Comparison of ENCODE assay signal across 20 cellular contexts in the genomic region with DNA sequence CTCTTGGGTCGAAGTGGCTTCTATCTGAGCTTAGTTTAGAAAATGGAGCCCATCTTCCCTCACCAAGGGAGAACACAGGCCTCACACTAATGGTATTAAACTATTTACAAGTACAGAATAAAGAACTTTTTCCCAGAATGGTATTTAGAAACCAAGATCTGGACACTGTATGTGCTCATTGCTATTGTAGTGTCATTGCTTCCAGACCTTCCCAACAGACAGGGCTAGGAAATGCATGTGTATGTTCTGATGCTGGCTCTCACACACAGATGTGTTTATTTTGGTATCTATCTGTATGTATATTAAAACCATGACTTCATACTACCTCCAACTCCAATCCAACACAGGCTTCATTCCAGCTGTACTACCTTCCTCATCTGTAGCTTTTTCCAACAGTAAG. TPM values are rescaled to one million over a fixed set of nuclear protein-coding genes. Genes with fewer than 3 reads are reported as not detected.
A peak's percentile ranks its signal among the peaks of the same experiment; 100 is the strongest.
DNase-seq lines count a peak whose midpoint lies in the region; ATAC-seq, FAIRE-seq and TF ChIP-seq lines count a peak whose summit lies in the region.
"Had no signal": no experiment of that assay in that cellular context is flagged by ENCODE, and none has a peak within 500 bp of the region (broad histone marks: within the 10 kb centered on the region; RNA-seq: fewer than 3 reads in every experiment).

No MANE protein-coding gene starts in this region.

- no peak overlapping the region for H2AFZ ChIP-seq in HepG2 (ENCODE audit: low read length)
- H2AFZ ChIP-seq in OCI-LY7 (ENCODE audit: low read length) = no peak overlapping the region
- H2AFZ ChIP-seq: GM23338 had no signal

- no peak overlapping the region for H3K4me2 ChIP-seq in HepG2 (ENCODE audit: low read depth, low read length)
- no peak overlapping the region for H3K4me2 ChIP-seq in OCI-LY7 (ENCODE audit: low read length)
- H3K4me2 ChIP-seq: GM23338 had no signal

- H3K9me3 ChIP-seq in HepG2 (ENCODE audit: low read length) (peaks cover 8% of the 10 kb centered on the region; the same call in 1 of the 2 replicates), right lobe of liver (no peaks in the 10 kb centered on the region), OCI-LY7 (ENCODE audit: low read length) (no peaks in the 10 kb centered on the region), prostate gland (no peaks in the 10 kb centered on the region)
- H3K9me3 ChIP-seq: SJSA1 had no signal

- no peaks in the 10 kb centered on the region for H3K9me3 Mint-ChIP-seq in stimulated activated effector memory CD8-positive, alpha-beta T cell treated with anti-CD3 and anti-CD28 coated beads, Interleukin-12 subunit alpha, Interleukin-12 subunit beta, amount 100 ng/mL, for 72 hours

- intact Hi-C loops in HepG2 (cut with micrococcal nuclease; ENCODE audit: unreplicated experiment) = no loop called here
- intact Hi-C loops in right lobe of liver (cut with DNase I) = no loop called here
- intact Hi-C loops in OCI-LY7 (cut with micrococcal nuclease; ENCODE audit: unreplicated experiment) = no loop called here
- intact Hi-C loops in prostate gland (cut with DNase I) = no loop called here

- no peaks in the 10 kb centered on the region for H3K9me2 ChIP-seq in OCI-LY7 (ENCODE audit: insufficient read depth, low read length)

- H3K4me3 ChIP-seq in HepG2 (replicated peaks in 1 of 3; ENCODE audit: insufficient read depth in 1 of 3, low read depth in 2 of 3, low read length in 3 of 3) (no peak overlapping the region), right lobe of liver (no peak overlapping the region), OCI-LY7 (ENCODE audit: low read depth, low read length, poor library complexity, severe bottlenecking) (no peak overlapping the region), prostate gland (no peak overlapping the region)
- H3K4me3 ChIP-seq: GM23338, SJSA1 had no signal

- TF ChIP-seq RAD21 in HepG2 (CRISPR knock-in tag; IDR thresholded peaks at IDR 0.05) = no peak

- POLR2A ChIA-PET in HepG2 (lab: Yijun Ruan, JAX) = interaction anchor here (1.6 to 12.2 kb wide), 3 partner anchors 8 to 1586 kb away, joined by 3 to 298 read pairs (median 35); a partner anchor contains a TSS
- POLR2A ChIA-PET in OCI-LY7 (lab: Charles Lee) = interaction anchor here (1.8 kb wide), 1 partner anchor 9 kb away, joined by 6 read pairs; no protein-coding TSS in a partner anchor

- 97% methylated on average over 1 of the region's 1 CpG for WGBS in HepG2 (ENCODE audit: low lambda C conversion rate)
- 88% methylated on average over 1 of the region's 1 CpG for WGBS in right lobe of liver (ENCODE audit: insufficient coverage, low coverage, low lambda C conversion rate, missing lambda C conversion rate)
- WGBS in prostate gland = 100% methylated on average over 1 of the region's 1 CpG

- TF ChIP-seq CTCF in HepG2 (CRISPR knock-in tag; IDR thresholded peaks at IDR 0.05) (no peak), right lobe of liver (IDR thresholded peaks at IDR 0.05) (no peak), OCI-LY7 (conservative IDR thresholded peaks at IDR 0.05; ENCODE audit: low read length) (no peak), prostate gland (IDR thresholded peaks at IDR 0.05) (no peak)

- CTCF ChIA-PET in HepG2 (lab: Yijun Ruan, JAX; ENCODE audit: low intra/inter-chr PET ratio, low total read pairs) = no interaction called here
- CTCF ChIA-PET in OCI-LY7 (lab: Charles Lee; ENCODE audit: unreplicated experiment) = no interaction called here

- no peak overlapping the region for H3K27ac ChIP-seq in HepG2 (ENCODE audit: extremely low read length, insufficient read depth, low read length)
- H3K27ac ChIP-seq in right lobe of liver = no peak overlapping the region
- no peak overlapping the region for H3K27ac ChIP-seq in OCI-LY7 (ENCODE audit: low read depth, low read length, poor library complexity, severe bottlenecking)
- no peak overlapping the region for H3K27ac ChIP-seq in prostate gland
- H3K27ac ChIP-seq: SJSA1 had no signal

- H3K36me3 ChIP-seq in HepG2 (replicated peaks in 1 of 2; ENCODE audit: control insufficient read depth in 1 of 2, insufficient read depth in 2 of 2, low read length in 2 of 2) (peaks cover 15 to 37% of the 10 kb centered on the region in 2 experiments), right lobe of liver (peaks cover 0 to 18% (median 2%) of the 10 kb centered on the region in 4 donors), OCI-LY7 (ENCODE audit: insufficient read depth, low read length) (peaks cover 66% of the 10 kb centered on the region), prostate gland (peaks cover 5 to 11% of the 10 kb centered on the region in 2 donors)

- H3K4me1 ChIP-seq in HepG2 (ENCODE audit: insufficient read depth, low read length) = no peaks in the 10 kb centered on the region
- no peaks in the 10 kb centered on the region for H3K4me1 ChIP-seq in right lobe of liver
- no peaks in the 10 kb centered on the region for H3K4me1 ChIP-seq in OCI-LY7 (ENCODE audit: insufficient read depth, low read length, poor library complexity, severe bottlenecking)
- no peaks in the 10 kb centered on the region for H3K4me1 ChIP-seq in prostate gland (replicated peaks)

- H3K9ac ChIP-seq in HepG2 (ENCODE audit: insufficient read depth, low read depth, low read length) = no peak overlapping the region

- H4K20me1 ChIP-seq in HepG2 (ENCODE audit: insufficient read depth, low read length) = no peaks in the 10 kb centered on the region
- H4K20me1 ChIP-seq in OCI-LY7 (ENCODE audit: insufficient read depth, low read length) = no peaks in the 10 kb centered on the region

- FAIRE-seq in HepG2 (lab: Jason Lieb, UNC) = no peak
- FAIRE-seq: D721Med, G401.6, HTR-8/SVneo had no signal

- in situ Hi-C loops in HepG2 (cut with HindIII; ENCODE audit: extremely low pct_ligation_motif_present, low pct_unique_long_range_greater_than_20kb) = loop anchor here (25.0 kb wide), 1 partner anchor 1592 kb away; no protein-coding TSS in a partner anchor

- no peak for TF ChIP-seq EP300 in HepG2 (IDR thresholded peaks at IDR 0.05; ENCODE audit: low read depth in 2 of 2, low read length in 2 of 2)
- TF ChIP-seq EP300 in HepG2 (CRISPR knock-in tag; IDR thresholded peaks at IDR 0.05; ENCODE audit: borderline replicate concordance) = no peak

- H3K79me2 ChIP-seq in HepG2 (ENCODE audit: insufficient read depth, low read length) = no peaks in the 10 kb centered on the region
- no peaks in the 10 kb centered on the region for H3K79me2 ChIP-seq in OCI-LY7 (ENCODE audit: insufficient read depth, low read depth, low read length)

- H3K36me3 Mint-ChIP-seq in stimulated activated effector memory CD8-positive, alpha-beta T cell treated with anti-CD3 and anti-CD28 coated beads, Interleukin-12 subunit alpha, Interleukin-12 subunit beta, amount 100 ng/mL, for 72 hours = peaks cover 86% of the 10 kb centered on the region

- H3K27me3 ChIP-seq in HepG2 (ENCODE audit: control insufficient read depth in 1 of 2, insufficient read depth in 2 of 2, low read length in 2 of 2) = no peaks in the 10 kb centered on the region
- no peaks in the 10 kb centered on the region for H3K27me3 ChIP-seq in right lobe of liver
- no peaks in the 10 kb centered on the region for H3K27me3 ChIP-seq in prostate gland (replicated peaks; ENCODE audit: insufficient read depth)
- H3K27me3 ChIP-seq: SJSA1 had no signal

- DNase-seq in HepG2 (ENCODE audit: low spot score) (no peak), right lobe of liver (no peak), OCI-LY7 (ENCODE audit: low spot score) (no peak), prostate gland (ENCODE audit: low spot score) (no peak)
- no peak for DNase-seq in stimulated activated effector memory CD8-positive, alpha-beta T cell treated with anti-CD3 and anti-CD28 coated beads, Interleukin-12 subunit alpha, Interleukin-12 subunit beta, amount 100 ng/mL, for 72 hours (ENCODE audit: low spot score in 2 of 2)
- no peak for DNase-seq in activated CD8-positive, alpha-beta memory T cell treated with anti-CD3 and anti-CD28 coated beads for 24 hours
- DNase-seq: CD4-positive, alpha-beta memory T cell; DMS79 treated with DMSO at 0.1 percent for 48 hours; KG1; NCI-H1092; NCI-H1694; NCI-H345; NCI-H526 treated with DMSO at 0.1 percent for 48 hours had no signal

- ATAC-seq in HepG2 = no peak
- no peak for ATAC-seq in right lobe of liver
- ATAC-seq in stimulated activated effector memory CD8-positive, alpha-beta T cell treated with anti-CD3 and anti-CD28 coated beads, Interleukin-12 subunit alpha, Interleukin-12 subunit beta, amount 100 ng/mL, for 72 hours = no peak
- ATAC-seq: GM23338 had no signal

- peaks cover 38% of the 10 kb centered on the region for H3K4me1 Mint-ChIP-seq in stimulated activated effector memory CD8-positive, alpha-beta T cell treated with anti-CD3 and anti-CD28 coated beads, Interleukin-12 subunit alpha, Interleukin-12 subunit beta, amount 100 ng/mL, for 72 hours
- H3K4me1 Mint-ChIP-seq: GM23338 had no signal

- no TSS peak for BruUV-seq in HepG2 (replicated peaks; lab: Mats Ljungman, UMichigan)
- TSS peak; percentile 57 for BruUV-seq in OCI-LY7 (replicated peaks; lab: Mats Ljungman, UMichigan)

- peak overlapping the region; percentile 89 for H3K27ac Mint-ChIP-seq in stimulated activated effector memory CD8-positive, alpha-beta T cell treated with anti-CD3 and anti-CD28 coated beads, Interleukin-12 subunit alpha, Interleukin-12 subunit beta, amount 100 ng/mL, for 72 hours
- H3K27ac Mint-ChIP-seq: GM23338 had no signal

- peak overlapping the region; percentile 6 for H3K4me3 Mint-ChIP-seq in stimulated activated effector memory CD8-positive, alpha-beta T cell treated with anti-CD3 and anti-CD28 coated beads, Interleukin-12 subunit alpha, Interleukin-12 subunit beta, amount 100 ng/mL, for 72 hours
- H3K4me3 Mint-ChIP-seq: CD4-positive, alpha-beta memory T cell; GM23338 had no signal

- TF ChIP-seq POLR2A in HepG2 (IDR thresholded peaks at IDR 0.05; ENCODE audit: insufficient read depth in 1 of 2, low read depth in 2 of 2, low read length in 2 of 2) = peak in 1 of 2 experiments; percentile 14; a peak in 1 of 4 replicates
- TF ChIP-seq POLR2A in right lobe of liver (IDR thresholded peaks at IDR 0.05) = no peak
- no peak for TF ChIP-seq POLR2A in prostate gland (IDR thresholded peaks at IDR 0.05)

RNA-seq across cellular contexts. Expression of a gene that starts 8.0 kb away (rescaled TPM):
- total RNA-seq in HepG2 (2016; rRNA removed; fragmentation: Illumina TruSeq; extraction: Trizol) (453 and 457 TPM in 2 replicates), right lobe of liver (100 to 1,000 TPM; 153 to 318 (median 197) TPM), OCI-LY7 (2022) (156 and 171 TPM in 2 replicates), prostate gland (100 to 1,000 TPM; 363 to 469 TPM)
- total RNA-seq in HepG2 (2016; cell fraction: cytosol; rRNA removed; fragmentation: Illumina TruSeq; extraction: Trizol; ENCODE audit: low read depth) = 171 and 178 TPM in 2 replicates
- 461 and 544 TPM in 2 replicates for total RNA-seq in HepG2 (2016; cell fraction: insoluble cytoplasmic fraction; rRNA removed; fragmentation: Illumina TruSeq; extraction: Trizol)
- 139 and 150 TPM in 2 replicates for total RNA-seq in HepG2 (2016; cell fraction: membrane; rRNA removed; fragmentation: Illumina TruSeq; extraction: Trizol)
- 157 and 190 TPM in 2 replicates for total RNA-seq in HepG2 (2016; cell fraction: nucleus; rRNA removed; fragmentation: Illumina TruSeq; extraction: Trizol)
- polyA plus RNA-seq in HepG2 (2011; rRNA removed) = 440 and 536 TPM in 2 replicates
- 532 and 716 TPM in 2 replicates for polyA plus RNA-seq in HepG2 (2011; cell fraction: cytosol; rRNA removed)
- polyA plus RNA-seq in HepG2 (2011; cell fraction: nucleus; rRNA removed) = 231 and 254 TPM in 2 replicates
- 249 and 275 TPM in 2 replicates for polyA plus RNA-seq in HepG2 (2012)
- polyA plus RNA-seq in HepG2 (2016; cell fraction: cytosol; fragmentation: Illumina TruSeq; extraction: Trizol; ENCODE audit: low read depth) = 152 and 159 TPM in 2 replicates
- 356 and 383 TPM in 2 replicates for polyA plus RNA-seq in HepG2 (2016; cell fraction: insoluble cytoplasmic fraction; fragmentation: Illumina TruSeq; extraction: Trizol; ENCODE audit: low read depth)
- 107 and 113 TPM in 2 replicates for polyA plus RNA-seq in HepG2 (2016; cell fraction: membrane; fragmentation: Illumina TruSeq; extraction: Trizol; ENCODE audit: low read depth)
- 248 and 261 TPM in 2 replicates for polyA plus RNA-seq in HepG2 (2016; cell fraction: nucleus; fragmentation: Illumina TruSeq; extraction: Trizol; ENCODE audit: insufficient read depth, low read depth)
- 67.4 and 92.1 TPM in 2 replicates for polyA minus RNA-seq in HepG2 (2011; rRNA and poly(A)+ RNA removed; ENCODE audit: low replicate concordance)
- polyA minus RNA-seq in HepG2 (2011; cell fraction: cytosol; rRNA and poly(A)+ RNA removed) = 75.3 and 98.0 TPM in 2 replicates
- 53.7 and 62.3 TPM in 2 replicates for polyA minus RNA-seq in HepG2 (2011; cell fraction: nucleus; rRNA and poly(A)+ RNA removed)
- 237 and 276 TPM in 2 replicates for total RNA-seq in OCI-LY7 (2014; rRNA removed; shearing (Covaris generic))

RNA-seq across cellular contexts. Expression of a gene that starts 10.0 kb away (rescaled TPM):
- total RNA-seq in HepG2 (2016; rRNA removed; fragmentation: Illumina TruSeq; extraction: Trizol) (59.9 and 76.7 TPM in 2 replicates), right lobe of liver (10 to 100 TPM; 32.3 to 44.4 (median 35.1) TPM), OCI-LY7 (2022) (68.2 and 69.7 TPM in 2 replicates), prostate gland (100 to 1,000 TPM in 1 of 2 donors, 10 to 100 TPM in 1; 80.5 to 102 TPM)
- 70.2 and 78.4 TPM in 2 replicates for total RNA-seq in HepG2 (2016; cell fraction: cytosol; rRNA removed; fragmentation: Illumina TruSeq; extraction: Trizol; ENCODE audit: low read depth)
- 55.1 and 78.5 TPM in 2 replicates for total RNA-seq in HepG2 (2016; cell fraction: insoluble cytoplasmic fraction; rRNA removed; fragmentation: Illumina TruSeq; extraction: Trizol)
- total RNA-seq in HepG2 (2016; cell fraction: membrane; rRNA removed; fragmentation: Illumina TruSeq; extraction: Trizol) = 130 and 146 TPM in 2 replicates
- total RNA-seq in HepG2 (2016; cell fraction: nucleus; rRNA removed; fragmentation: Illumina TruSeq; extraction: Trizol) = 55.2 and 70.0 TPM in 2 replicates
- 61.7 and 77.6 TPM in 2 replicates for polyA plus RNA-seq in HepG2 (2011; rRNA removed)
- polyA plus RNA-seq in HepG2 (2011; cell fraction: cytosol; rRNA removed) = 55.9 and 77.2 TPM in 2 replicates
- 251 and 257 TPM in 2 replicates for polyA plus RNA-seq in HepG2 (2011; cell fraction: nucleus; rRNA removed)
- polyA plus RNA-seq in HepG2 (2012) = 53.7 and 58.6 TPM in 2 replicates
- 74.0 and 88.4 TPM in 2 replicates for polyA plus RNA-seq in HepG2 (2016; cell fraction: cytosol; fragmentation: Illumina TruSeq; extraction: Trizol; ENCODE audit: low read depth)
- 55.8 and 66.7 TPM in 2 replicates for polyA plus RNA-seq in HepG2 (2016; cell fraction: insoluble cytoplasmic fraction; fragmentation: Illumina TruSeq; extraction: Trizol; ENCODE audit: low read depth)
- polyA plus RNA-seq in HepG2 (2016; cell fraction: membrane; fragmentation: Illumina TruSeq; extraction: Trizol; ENCODE audit: low read depth) = 105 and 114 TPM in 2 replicates
- polyA plus RNA-seq in HepG2 (2016; cell fraction: nucleus; fragmentation: Illumina TruSeq; extraction: Trizol; ENCODE audit: insufficient read depth, low read depth) = 103 and 116 TPM in 2 replicates
- 87.1 and 132 TPM in 2 replicates for polyA minus RNA-seq in HepG2 (2011; rRNA and poly(A)+ RNA removed; ENCODE audit: low replicate concordance)
- 28.5 and 31.1 TPM in 2 replicates for polyA minus RNA-seq in HepG2 (2011; cell fraction: cytosol; rRNA and poly(A)+ RNA removed)
- polyA minus RNA-seq in HepG2 (2011; cell fraction: nucleus; rRNA and poly(A)+ RNA removed) = 72.0 and 76.6 TPM in 2 replicates
- total RNA-seq in OCI-LY7 (2014; rRNA removed; shearing (Covaris generic)) = 67.8 and 71.2 TPM in 2 replicates

RNA-seq across cellular contexts. Expression of a gene that starts 15.6 kb away (rescaled TPM):
- 1.5 and 4.9 TPM in 2 replicates for total RNA-seq in HepG2 (2016; rRNA removed; fragmentation: Illumina TruSeq; extraction: Trizol)
- total RNA-seq in HepG2 (2016; cell fraction: cytosol; rRNA removed; fragmentation: Illumina TruSeq; extraction: Trizol; ENCODE audit: low read depth) = 1.7 and 3.6 TPM in 2 replicates
- 1.2 and 6.7 TPM in 2 replicates for total RNA-seq in HepG2 (2016; cell fraction: insoluble cytoplasmic fraction; rRNA removed; fragmentation: Illumina TruSeq; extraction: Trizol)
- total RNA-seq in HepG2 (2016; cell fraction: membrane; rRNA removed; fragmentation: Illumina TruSeq; extraction: Trizol) = 2.5 and 2.8 TPM in 2 replicates
- 9.5 and 13.0 TPM in 2 replicates for total RNA-seq in HepG2 (2016; cell fraction: nucleus; rRNA removed; fragmentation: Illumina TruSeq; extraction: Trizol)
- 5.0 and 9.4 TPM in 2 replicates for polyA plus RNA-seq in HepG2 (2011; rRNA removed)
- polyA plus RNA-seq in HepG2 (2011; cell fraction: cytosol; rRNA removed) = 0.79 and 0.97 TPM in 2 replicates
- polyA plus RNA-seq in HepG2 (2011; cell fraction: nucleus; rRNA removed) = 23.3 and 26.6 TPM in 2 replicates
- polyA plus RNA-seq in HepG2 (2012) = 4.1 TPM in 2 replicates
- polyA plus RNA-seq in HepG2 (2016; cell fraction: cytosol; fragmentation: Illumina TruSeq; extraction: Trizol; ENCODE audit: low read depth) = 1.4 and 1.6 TPM in 2 replicates
- polyA plus RNA-seq in HepG2 (2016; cell fraction: insoluble cytoplasmic fraction; fragmentation: Illumina TruSeq; extraction: Trizol; ENCODE audit: low read depth) = 0.93 and 1.3 TPM in 2 replicates
- polyA plus RNA-seq in HepG2 (2016; cell fraction: membrane; fragmentation: Illumina TruSeq; extraction: Trizol; ENCODE audit: low read depth) = 1.4 and 2.0 TPM in 2 replicates
- 22.0 and 25.3 TPM in 2 replicates for polyA plus RNA-seq in HepG2 (2016; cell fraction: nucleus; fragmentation: Illumina TruSeq; extraction: Trizol; ENCODE audit: insufficient read depth, low read depth)
- polyA minus RNA-seq in HepG2 (2011; rRNA and poly(A)+ RNA removed; ENCODE audit: low replicate concordance) = 3.2 and 12.3 TPM in 2 replicates
- polyA minus RNA-seq in HepG2 (2011; cell fraction: cytosol; rRNA and poly(A)+ RNA removed) = 0.62 and 0.89 TPM in 2 replicates
- polyA minus RNA-seq in HepG2 (2011; cell fraction: nucleus; rRNA and poly(A)+ RNA removed) = 23.7 and 26.4 TPM in 2 replicates
- 10 to 100 TPM in 1 of 6 experiments, 1 to 10 TPM in 5; 2.0 to 12.8 (median 4.4) TPM for total RNA-seq in right lobe of liver
- 3.6 and 5.9 TPM in 2 replicates for total RNA-seq in OCI-LY7 (2014; rRNA removed; shearing (Covaris generic))
- 10.3 and 11.2 TPM in 2 replicates for total RNA-seq in OCI-LY7 (2022)
- total RNA-seq in prostate gland = 1 to 10 TPM; 2.0 to 7.0 TPM
- polyA plus RNA-seq: CD4-positive, alpha-beta memory T cell had no signal

RNA-seq across cellular contexts. Expression of a gene that starts 59.5 kb away (rescaled TPM):
- total RNA-seq in HepG2 (2016; rRNA removed; fragmentation: Illumina TruSeq; extraction: Trizol) (0.18 and 0.51 TPM in 2 replicates), right lobe of liver (1 to 10 TPM in 4 of 6 experiments, under 1 TPM in 2; 0.74 to 2.1 (median 1.4) TPM), OCI-LY7 (2022) (39.8 and 40.8 TPM in 2 replicates), prostate gland (1 to 10 TPM; 1.8 to 3.9 TPM)
- total RNA-seq in HepG2 (2016; cell fraction: cytosol; rRNA removed; fragmentation: Illumina TruSeq; extraction: Trizol; ENCODE audit: low read depth) = not detected in 2 replicates
- 0.24 and 0.43 TPM in 2 replicates for total RNA-seq in HepG2 (2016; cell fraction: insoluble cytoplasmic fraction; rRNA removed; fragmentation: Illumina TruSeq; extraction: Trizol)
- not detected in 2 replicates for total RNA-seq in HepG2 (2016; cell fraction: membrane; rRNA removed; fragmentation: Illumina TruSeq; extraction: Trizol)
- total RNA-seq in HepG2 (2016; cell fraction: nucleus; rRNA removed; fragmentation: Illumina TruSeq; extraction: Trizol) = 0.28 and 0.31 TPM in 2 replicates
- 4.0 and 7.1 TPM in 2 replicates for polyA plus RNA-seq in HepG2 (2011; rRNA removed)
- polyA plus RNA-seq in HepG2 (2011; cell fraction: cytosol; rRNA removed) = 2.5 and 3.2 TPM in 2 replicates
- polyA plus RNA-seq in HepG2 (2011; cell fraction: nucleus; rRNA removed) = 64.9 and 67.7 TPM in 2 replicates
- 2.2 and 3.6 TPM in 2 replicates for polyA plus RNA-seq in HepG2 (2012)
- not detected in 2 replicates for polyA plus RNA-seq in HepG2 (2016; cell fraction: cytosol; fragmentation: Illumina TruSeq; extraction: Trizol; ENCODE audit: low read depth)
- 0.27 and 0.57 TPM in 2 replicates for polyA plus RNA-seq in HepG2 (2016; cell fraction: insoluble cytoplasmic fraction; fragmentation: Illumina TruSeq; extraction: Trizol; ENCODE audit: low read depth)
- polyA plus RNA-seq in HepG2 (2016; cell fraction: membrane; fragmentation: Illumina TruSeq; extraction: Trizol; ENCODE audit: low read depth) = not detected in 2 replicates
- 1.00 and 1.1 TPM in 2 replicates for polyA plus RNA-seq in HepG2 (2016; cell fraction: nucleus; fragmentation: Illumina TruSeq; extraction: Trizol; ENCODE audit: insufficient read depth, low read depth)
- polyA minus RNA-seq in HepG2 (2011; rRNA and poly(A)+ RNA removed; ENCODE audit: low replicate concordance) = 5.3 TPM in 1 of 2 replicates, not detected in the other
- 1.5 and 1.6 TPM in 2 replicates for polyA minus RNA-seq in HepG2 (2011; cell fraction: cytosol; rRNA and poly(A)+ RNA removed)
- polyA minus RNA-seq in HepG2 (2011; cell fraction: nucleus; rRNA and poly(A)+ RNA removed) = 5.0 and 5.6 TPM in 2 replicates
- total RNA-seq in OCI-LY7 (2014; rRNA removed; shearing (Covaris generic)) = 56.9 and 57.9 TPM in 2 replicates
- total RNA-seq: A673, M059J, SJSA1 had no signal
- polyA plus RNA-seq: GM23338 had no signal
